ENCODE assay signal across 10 cellular contexts in genomic region chr6:39301606-39302005, GRCh38. TPM values are rescaled to one million over a fixed set of nuclear protein-coding genes. Genes with fewer than 3 reads are reported as not detected.
DNase-seq lines count a peak whose midpoint lies in the region; TF ChIP-seq lines count a peak whose summit lies in the region.
"Had no signal": no experiment of that assay in that cellular context is flagged by ENCODE, and none has a peak within 500 bp of the region (broad histone marks: within the 10 kb centered on the region; RNA-seq: fewer than 3 reads in every experiment).

No MANE protein-coding gene starts in this region.

- H3K27ac ChIP-seq in WERI-Rb-1 (no peak overlapping the region), dorsolateral prefrontal cortex (no peak overlapping the region)
- H3K27ac ChIP-seq: pancreas had no signal

- H3K36me3 ChIP-seq in WERI-Rb-1: no peaks in the 10 kb centered on the region
- H3K36me3 ChIP-seq: pancreas had no signal

- H3K9me3 ChIP-seq in WERI-Rb-1 (ENCODE audit: severe bottlenecking): no peaks in the 10 kb centered on the region
- H3K9me3 ChIP-seq: pancreas had no signal

- H3K4me3 ChIP-seq in WERI-Rb-1 (ENCODE audit: low read depth, low read length) (no peak overlapping the region), dorsolateral prefrontal cortex (no peak overlapping the region)
- H3K4me3 ChIP-seq: pancreas had no signal

- peak; percentile 66 for TF ChIP-seq CTCF in WERI-Rb-1 (IDR thresholded peaks at IDR 0.05; ENCODE audit: low read depth, low read length)
- TF ChIP-seq CTCF in dorsolateral prefrontal cortex (IDR thresholded peaks at IDR 0.05 in 54 of 56, conservative IDR thresholded peaks at IDR 0.05 in 2 of 56; ENCODE audit: low read depth in 1 of 56, partially characterized antibody in 56 of 56): no peak

- DNase-seq in EH (ENCODE audit: low read depth) (peak; percentile 25), HUDEP-2 (lab: John Stamatoyannopoulos, UW; ENCODE audit: unreplicated experiment in 76 of 76) (peak in 51 of 76 experiments; percentile 3 to 75 (median 30)), WERI-Rb-1 (peak; percentile 49), left kidney (ENCODE audit: low read depth, low spot score) (peak; percentile 53), dorsolateral prefrontal cortex (no peak), kidney tubule cell (ENCODE audit: low spot score) (no peak), DMS153 treated with DMSO at 0.1 percent for 48 hours (lab: John Stamatoyannopoulos, UW; ENCODE audit: unreplicated experiment) (no peak), UCSD-AML1 (lab: John Stamatoyannopoulos, UW; ENCODE audit: unreplicated experiment) (no peak)
- DNase-seq: NCI-H2081, pancreas had no signal

- no peaks in the 10 kb centered on the region for H3K27me3 ChIP-seq in WERI-Rb-1 (ENCODE audit: insufficient read depth, low read depth, severe bottlenecking)
- H3K27me3 ChIP-seq in dorsolateral prefrontal cortex: peaks cover 0 to 9% (median 0%) of the 10 kb centered on the region in 45 donors
- H3K27me3 ChIP-seq: pancreas had no signal

- intact Hi-C loops in dorsolateral prefrontal cortex (cut with DNase I): loop anchor here (2.0 to 10.0 kb wide), 4 partner anchors 135 to 427 kb away; no protein-coding TSS in a partner anchor

RNA-seq across cellular contexts. Expression of gene KCNK17, which starts 12.6 kb away (rescaled TPM):
- total RNA-seq in dorsolateral prefrontal cortex: 1 to 10 TPM in 3 of 120 experiments, under 1 TPM in 24, not detected in 93; 0.24 to 1.8 (median 0.33) TPM

RNA-seq across cellular contexts. Expression of gene KCNK16, which starts 20.9 kb away (rescaled TPM):
- under 1 TPM in 7 of 120 experiments, not detected in 113; 0.42 to 0.76 (median 0.50) TPM for total RNA-seq in dorsolateral prefrontal cortex

Comparison
In these comparisons a context has a peak if more than half of its experiments do, and no peak if none do; other contexts are left out.
1. DNase-seq: peak in EH (single experiment), HUDEP-2 (51 of 76), WERI-Rb-1 (single experiment) and left kidney (single experiment); none in dorsolateral prefrontal cortex (0 of 10), kidney tubule cell (single experiment), DMS153 treated with DMSO at 0.1 percent for 48 hours (single experiment) and UCSD-AML1 (single experiment).